18 cellular contexts compared by ENCODE assay signal in genomic region chr9:100432736-100433135, GRCh38. TPM values are rescaled to one million over a fixed set of nuclear protein-coding genes. Genes with fewer than 3 reads are reported as not detected.
DNase-seq lines count a peak whose midpoint lies in the region; ATAC-seq and TF ChIP-seq lines count a peak whose summit lies in the region.
"Had no signal": no experiment of that assay in that cellular context is flagged by ENCODE, and none has a peak within 500 bp of the region (broad histone marks: within the 10 kb centered on the region; RNA-seq: fewer than 3 reads in every experiment).

No MANE protein-coding gene starts in this region.

- H4K20me1 ChIP-seq in Loucy (ENCODE audit: insufficient read depth, low read length, poor library complexity, severe bottlenecking) = peaks cover 24% of the 10 kb centered on the region

- H3K9me3 ChIP-seq in HEK293 (ENCODE audit: control insufficient read depth, insufficient read depth, low read depth, low read length) (no peaks in the 10 kb centered on the region), Loucy (ENCODE audit: insufficient read depth, low read depth, low read length) (no peaks in the 10 kb centered on the region)
- H3K9me3 ChIP-seq: Caco-2 had no signal

- H3K36me3 ChIP-seq in HEK293 (ENCODE audit: control insufficient read depth in 2 of 2, insufficient read depth in 1 of 2, low read length in 2 of 2) (no peaks in the 10 kb centered on the region), Loucy (ENCODE audit: insufficient read depth, low read length) (no peaks in the 10 kb centered on the region)

- no peaks in the 10 kb centered on the region for H3K9me2 ChIP-seq in Loucy (replicated peaks; ENCODE audit: low read depth, low read length)

- H3K9ac ChIP-seq in Loucy (ENCODE audit: low read depth, low read length, poor library complexity, severe bottlenecking) = no peak overlapping the region
- H3K9ac ChIP-seq: GM23248 had no signal

- H3K4me3 Mint-ChIP-seq in osteocyte (ENCODE audit: unreplicated experiment) (no peak overlapping the region), type B pancreatic cell (peak overlapping the region; percentile 12)
- H3K4me3 Mint-ChIP-seq: CD4-positive, alpha-beta T cell had no signal

- peaks cover 10% of the 10 kb centered on the region; the same call in 1 of the 2 replicates for H3K4me1 ChIP-seq in HEK293 (ENCODE audit: control insufficient read depth, insufficient read depth, low read length)
- H3K4me1 ChIP-seq in Loucy (ENCODE audit: insufficient read depth, low read length, poor library complexity, severe bottlenecking) = peaks cover 39% of the 10 kb centered on the region

- H3K27ac Mint-ChIP-seq in osteocyte (ENCODE audit: unreplicated experiment) (peak overlapping the region; percentile 1), type B pancreatic cell (peak overlapping the region; percentile 55)
- H3K27ac Mint-ChIP-seq: CD4-positive, alpha-beta T cell had no signal

- H3K9me3 Mint-ChIP-seq in osteocyte (ENCODE audit: unreplicated experiment) (no peaks in the 10 kb centered on the region), type B pancreatic cell (no peaks in the 10 kb centered on the region)
- H3K9me3 Mint-ChIP-seq: CD4-positive, alpha-beta T cell had no signal

- no peaks in the 10 kb centered on the region for H3K27me3 ChIP-seq in Loucy (ENCODE audit: insufficient read depth, low read length, poor library complexity, severe bottlenecking)

- H3K79me2 ChIP-seq in Loucy (ENCODE audit: insufficient read depth, low read length) = peaks cover 71% of the 10 kb centered on the region

- CTCF ChIA-PET in HEK293 (lab: Yijun Ruan, JAX) = interaction anchor here (0.7 to 0.9 kb wide), 2 partner anchors 163 to 986 kb away, joined by 3 to 4 read pairs; no protein-coding TSS in a partner anchor

- no peak for TF ChIP-seq CTCF in HEK293 (tag by site-specific recombination; IDR thresholded peaks at IDR 0.05)
- TF ChIP-seq CTCF in Loucy (conservative IDR thresholded peaks at IDR 0.05; ENCODE audit: low read length) = no peak
- TF ChIP-seq CTCF in osteocyte (IDR thresholded peaks at IDR 0.05) = no peak
- TF ChIP-seq CTCF in type B pancreatic cell (conservative IDR thresholded peaks at IDR 0.05) = no peak

- DNase-seq in osteocyte (ENCODE audit: extremely low spot score, unreplicated experiment) = no peak
- DNase-seq in type B pancreatic cell (ENCODE audit: extremely low spot score, unreplicated experiment) = no peak
- no peak for DNase-seq in SW480 (ENCODE audit: low spot score)
- no peak for DNase-seq in MV-4-11 (lab: John Stamatoyannopoulos, UW)
- DNase-seq: ACHN; Caco-2; CD4-positive, alpha-beta T cell; DMS153; DND-41; EL; GM23248; HCEC 1CT had no signal

- no peaks in the 10 kb centered on the region for H3F3A ChIP-seq in Loucy (ENCODE audit: low read depth)

- H3K4me3 ChIP-seq in HEK293 (ENCODE audit: low read depth, low read length) (no peak overlapping the region), Loucy (ENCODE audit: low read length, poor library complexity, severe bottlenecking) (no peak overlapping the region)
- H3K4me3 ChIP-seq: GM12878, GM23248 had no signal

- peak overlapping the region; percentile 18 for H3K4me2 ChIP-seq in Loucy (ENCODE audit: low read depth, low read length, poor library complexity, severe bottlenecking)

- no peaks in the 10 kb centered on the region for H3K27me3 Mint-ChIP-seq in osteocyte (ENCODE audit: unreplicated experiment)
- H3K27me3 Mint-ChIP-seq in type B pancreatic cell = no peaks in the 10 kb centered on the region
- H3K27me3 Mint-ChIP-seq: CD4-positive, alpha-beta T cell had no signal

- H3K4me1 Mint-ChIP-seq in osteocyte (ENCODE audit: unreplicated experiment) = peaks cover 45% of the 10 kb centered on the region
- H3K4me1 Mint-ChIP-seq in type B pancreatic cell (ENCODE audit: unreplicated experiment) = peaks cover 31% of the 10 kb centered on the region

- no peak for ATAC-seq in GM18870 (IDR thresholded peaks at IDR 0.05; ENCODE audit: unreplicated experiment)
- ATAC-seq: GM12878 had no signal

- H3K36me3 Mint-ChIP-seq in osteocyte (ENCODE audit: unreplicated experiment) (peaks cover 12% of the 10 kb centered on the region), type B pancreatic cell (peaks cover 17% of the 10 kb centered on the region)

- no peak overlapping the region for H2AFZ ChIP-seq in Loucy (ENCODE audit: low read length)
- H2AFZ ChIP-seq: GM23248 had no signal

- no peak overlapping the region for H3K27ac ChIP-seq in HEK293 (ENCODE audit: extremely low read depth, low read depth, low read length)
- H3K27ac ChIP-seq: C4-2B, GM23248 had no signal

- POLR2A ChIA-PET in HEK293 (lab: Yijun Ruan, JAX) = no interaction called here

TF ChIP-seq in HEK293, 187 proteins besides CTCF, POLR2A, EP300 and RAD21:
- TF ChIP-seq, protein P1, sequence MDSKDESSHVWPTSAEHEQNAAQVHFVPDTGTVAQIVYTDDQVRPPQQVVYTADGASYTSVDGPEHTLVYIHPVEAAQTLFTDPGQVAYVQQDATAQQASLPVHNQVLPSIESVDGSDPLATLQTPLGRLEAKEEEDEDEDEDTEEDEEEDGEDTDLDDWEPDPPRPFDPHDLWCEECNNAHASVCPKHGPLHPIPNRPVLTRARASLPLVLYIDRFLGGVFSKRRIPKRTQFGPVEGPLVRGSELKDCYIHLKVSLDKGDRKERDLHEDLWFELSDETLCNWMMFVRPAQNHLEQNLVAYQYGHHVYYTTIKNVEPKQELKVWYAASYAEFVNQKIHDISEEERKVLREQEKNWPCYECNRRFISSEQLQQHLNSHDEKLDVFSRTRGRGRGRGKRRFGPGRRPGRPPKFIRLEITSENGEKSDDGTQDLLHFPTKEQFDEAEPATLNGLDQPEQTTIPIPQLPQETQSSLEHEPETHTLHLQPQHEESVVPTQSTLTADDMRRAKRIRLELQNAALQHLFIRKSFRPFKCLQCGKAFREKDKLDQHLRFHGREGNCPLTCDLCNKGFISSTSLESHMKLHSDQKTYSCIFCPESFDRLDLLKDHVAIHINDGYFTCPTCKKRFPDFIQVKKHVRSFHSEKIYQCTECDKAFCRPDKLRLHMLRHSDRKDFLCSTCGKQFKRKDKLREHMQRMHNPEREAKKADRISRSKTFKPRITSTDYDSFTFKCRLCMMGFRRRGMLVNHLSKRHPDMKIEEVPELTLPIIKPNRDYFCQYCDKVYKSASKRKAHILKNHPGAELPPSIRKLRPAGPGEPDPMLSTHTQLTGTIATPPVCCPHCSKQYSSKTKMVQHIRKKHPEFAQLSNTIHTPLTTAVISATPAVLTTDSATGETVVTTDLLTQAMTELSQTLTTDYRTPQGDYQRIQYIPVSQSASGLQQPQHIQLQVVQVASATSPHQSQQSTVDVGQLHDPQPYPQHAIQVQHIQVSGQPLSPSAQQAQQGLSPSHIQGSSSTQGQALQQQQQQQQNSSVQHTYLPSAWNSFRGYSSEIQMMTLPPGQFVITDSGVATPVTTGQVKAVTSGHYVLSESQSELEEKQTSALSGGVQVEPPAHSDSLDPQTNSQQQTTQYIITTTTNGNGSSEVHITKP (tag by site-specific recombination; IDR thresholded peaks at IDR 0.05) = peak; percentile 80
- TF ChIP-seq GLIS1 (tag by site-specific recombination; IDR thresholded peaks at IDR 0.05) = no peak
- TF ChIP-seq IKZF3 (tag by site-specific recombination; IDR thresholded peaks at IDR 0.05) = no peak
- no peak for TF ChIP-seq GLI4 (tag by site-specific recombination; IDR thresholded peaks at IDR 0.05)
- no peak for TF ChIP-seq ZNF521 (tag by site-specific recombination; IDR thresholded peaks at IDR 0.05)

RNA-seq across cellular contexts. Expression of gene MSANTD3, which starts 5.8 kb away (rescaled TPM):
- total RNA-seq in osteocyte (58.7 and 64.5 TPM in 2 replicates), type B pancreatic cell (ENCODE audit: low replicate concordance) (26.4 and 35.5 TPM in 2 replicates)

RNA-seq across cellular contexts. Expression of gene TMEFF1, which starts 40.2 kb away (rescaled TPM):
- total RNA-seq in osteocyte (8.6 and 9.1 TPM in 2 replicates), type B pancreatic cell (ENCODE audit: low replicate concordance) (9.5 and 30.5 TPM in 2 replicates)
- total RNA-seq: CD4-positive, alpha-beta T cell; HT-29 had no signal
